In the genomic region with DNA sequence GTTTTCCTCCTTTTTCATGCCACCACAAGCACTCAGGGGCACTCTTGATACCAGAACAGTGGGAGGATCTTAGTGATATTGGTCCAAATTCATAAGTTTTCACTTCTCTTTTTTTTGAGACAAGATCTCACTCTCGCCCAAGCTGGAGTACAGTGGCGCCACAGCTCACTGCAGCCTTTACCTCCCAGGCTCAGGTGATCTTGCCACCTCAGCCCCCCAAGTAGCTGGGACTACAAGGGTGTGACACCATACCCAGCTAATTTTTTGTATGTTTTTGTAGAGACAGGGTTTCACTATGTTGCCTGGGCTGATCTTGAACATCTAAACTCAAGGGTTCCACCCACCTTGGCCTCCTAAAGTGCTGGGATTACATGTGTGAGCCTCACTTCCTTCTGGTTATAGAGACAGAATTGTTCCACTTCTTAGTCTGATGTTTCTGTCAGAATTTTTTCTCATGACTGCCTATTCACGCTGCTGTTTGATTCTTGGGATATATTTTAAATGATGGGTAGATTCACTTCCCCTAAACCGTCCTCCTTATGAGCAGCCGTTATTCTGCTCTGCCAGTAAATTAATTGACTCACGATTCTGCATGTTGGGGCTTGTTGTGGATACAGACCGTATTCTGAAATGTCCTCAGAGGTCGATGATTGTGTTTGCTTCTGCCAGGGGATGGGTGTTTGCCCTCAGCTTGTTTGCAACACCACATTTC, we compare ENCODE assay signal across 9 cellular contexts. TPM values are rescaled to one million over a fixed set of nuclear protein-coding genes. Genes with fewer than 3 reads are reported as not detected.
DNase-seq lines count a peak whose midpoint lies in the region; ATAC-seq and TF ChIP-seq lines count a peak whose summit lies in the region.
"Had no signal": no experiment of that assay in that cellular context is flagged by ENCODE, and none has a peak within 500 bp of the region (broad histone marks: within the 10 kb centered on the region; RNA-seq: fewer than 3 reads in every experiment).

No MANE protein-coding gene starts in this region.

- H2AFZ ChIP-seq in MM.1S (ENCODE audit: low read length) = no peak overlapping the region

- H3K4me3 Mint-ChIP-seq in progenitor cell of endocrine pancreas (ENCODE audit: low read depth) = no peak overlapping the region
- H3K4me3 Mint-ChIP-seq in stimulated activated effector memory CD8-positive, alpha-beta T cell treated with anti-CD3 and anti-CD28 coated beads, Interleukin-12 subunit alpha, Interleukin-12 subunit beta, amount 100 ng/mL, for 72 hours = no peak overlapping the region

- H3K9ac ChIP-seq in MM.1S (ENCODE audit: low read length) = no peak overlapping the region

- peak overlapping the region; percentile 35 for H3K27ac Mint-ChIP-seq in progenitor cell of endocrine pancreas
- no peak overlapping the region for H3K27ac Mint-ChIP-seq in stimulated activated effector memory CD8-positive, alpha-beta T cell treated with anti-CD3 and anti-CD28 coated beads, Interleukin-12 subunit alpha, Interleukin-12 subunit beta, amount 100 ng/mL, for 72 hours

- H3K9me3 Mint-ChIP-seq in progenitor cell of endocrine pancreas (ENCODE audit: low read depth) = peaks cover 12% of the 10 kb centered on the region
- H3K9me3 Mint-ChIP-seq in stimulated activated effector memory CD8-positive, alpha-beta T cell treated with anti-CD3 and anti-CD28 coated beads, Interleukin-12 subunit alpha, Interleukin-12 subunit beta, amount 100 ng/mL, for 72 hours = no peaks in the 10 kb centered on the region

- H3K27me3 ChIP-seq in MM.1S (replicated peaks; ENCODE audit: insufficient read depth, low read length) = no peaks in the 10 kb centered on the region

- no peaks in the 10 kb centered on the region for H3F3A ChIP-seq in MM.1S (ENCODE audit: insufficient read depth, low read length)

- TF ChIP-seq CTCF in progenitor cell of endocrine pancreas (IDR thresholded peaks at IDR 0.05; ENCODE audit: unreplicated experiment) (no peak), MM.1S (IDR thresholded peaks at IDR 0.05; ENCODE audit: low read length) (no peak)

- H3K79me2 ChIP-seq in MM.1S (ENCODE audit: low read length) = peaks cover 41% of the 10 kb centered on the region

- no peaks in the 10 kb centered on the region for H4K20me1 ChIP-seq in MM.1S (ENCODE audit: insufficient read depth, low read length)

- peak; percentile 69 for ATAC-seq in HG02938 (IDR thresholded peaks at IDR 0.05; ENCODE audit: unreplicated experiment)
- ATAC-seq in stimulated activated effector memory CD8-positive, alpha-beta T cell treated with anti-CD3 and anti-CD28 coated beads, Interleukin-12 subunit alpha, Interleukin-12 subunit beta, amount 100 ng/mL, for 72 hours = no peak

- H3K36me3 Mint-ChIP-seq in progenitor cell of endocrine pancreas (ENCODE audit: insufficient read depth) = peaks cover 64% of the 10 kb centered on the region
- peaks cover 81% of the 10 kb centered on the region for H3K36me3 Mint-ChIP-seq in stimulated activated effector memory CD8-positive, alpha-beta T cell treated with anti-CD3 and anti-CD28 coated beads, Interleukin-12 subunit alpha, Interleukin-12 subunit beta, amount 100 ng/mL, for 72 hours

- H3K27ac ChIP-seq in MM.1S (ENCODE audit: low read length) = no peak overlapping the region
- H3K27ac ChIP-seq: 22Rv1 had no signal

- no peaks in the 10 kb centered on the region for H3K9me2 ChIP-seq in MM.1S (replicated peaks; ENCODE audit: insufficient read depth, low read length)

- no peaks in the 10 kb centered on the region for H3K9me3 ChIP-seq in MM.1S (replicated peaks; ENCODE audit: insufficient read depth, low read length)

- no peaks in the 10 kb centered on the region for H3K4me1 ChIP-seq in MM.1S (ENCODE audit: low read length)

- peak; percentile 34 for DNase-seq in NCI-H146 (lab: John Stamatoyannopoulos, UW)
- DNase-seq in NCI-H146 treated with DMSO at 0.1 percent for 48 hours (lab: John Stamatoyannopoulos, UW; ENCODE audit: unreplicated experiment) = no peak
- peak; percentile 16 for DNase-seq in NCI-H69 (lab: John Stamatoyannopoulos, UW)
- DNase-seq in progenitor cell of endocrine pancreas (ENCODE audit: low spot score, unreplicated experiment) = no peak
- no peak for DNase-seq in stimulated activated effector memory CD8-positive, alpha-beta T cell treated with anti-CD3 and anti-CD28 coated beads, Interleukin-12 subunit alpha, Interleukin-12 subunit beta, amount 100 ng/mL, for 72 hours (ENCODE audit: low spot score in 2 of 2)
- no peak for DNase-seq in MM.1S
- DNase-seq in cortex of kidney (lab: John Stamatoyannopoulos, UW) = no peak

- no peaks in the 10 kb centered on the region for H3K27me3 Mint-ChIP-seq in progenitor cell of endocrine pancreas

- no peak overlapping the region for H3K4me2 ChIP-seq in MM.1S (ENCODE audit: low read depth, low read length)

- H3K36me3 ChIP-seq in MM.1S (replicated peaks; ENCODE audit: insufficient read depth, low read length) = no peaks in the 10 kb centered on the region

- no peak overlapping the region for H3K4me3 ChIP-seq in MM.1S (ENCODE audit: low read length)

- peaks cover 8% of the 10 kb centered on the region for H3K4me1 Mint-ChIP-seq in progenitor cell of endocrine pancreas (ENCODE audit: low read depth)
- H3K4me1 Mint-ChIP-seq in stimulated activated effector memory CD8-positive, alpha-beta T cell treated with anti-CD3 and anti-CD28 coated beads, Interleukin-12 subunit alpha, Interleukin-12 subunit beta, amount 100 ng/mL, for 72 hours = peaks cover 56% of the 10 kb centered on the region

RNA-seq across cellular contexts. Expression of a gene that starts 30.8 kb away (rescaled TPM):
- total RNA-seq in progenitor cell of endocrine pancreas = 73.4 and 85.9 TPM in 2 replicates

Comparison
In these comparisons a context has a peak if more than half of its experiments do, and no peak if none do; other contexts are left out.
1. DNase-seq: peak in NCI-H146 (single experiment) and NCI-H69 (single experiment); none in NCI-H146 treated with DMSO at 0.1 percent for 48 hours (single experiment), progenitor cell of endocrine pancreas (single experiment), stimulated activated effector memory CD8-positive, alpha-beta T cell treated with anti-CD3 and anti-CD28 coated beads, Interleukin-12 subunit alpha, Interleukin-12 subunit beta, amount 100 ng/mL, for 72 hours (0 of 2), MM.1S (single experiment) and cortex of kidney (single experiment).